Comparison of ENCODE assay signal across 16 cellular contexts in genomic region chr16:27780468-27781194, GRCh38.
"Had no signal": no experiment of that assay in that cellular context is flagged by ENCODE, and none has a peak within 500 bp of the region (broad histone marks: within the 10 kb centered on the region; RNA-seq: fewer than 3 reads in every experiment).

No MANE protein-coding gene starts in this region.

- H3K4me1 Mint-ChIP-seq: activated CD4-positive, alpha-beta T cell treated with anti-CD3 and anti-CD28 coated beads, Interleukin-2, amount 10 ng/mL, durations not matched to agents 24 days and 14 days; immature natural killer cell; memory B cell; naive B cell; stimulated activated naive B cell treated with anti-CD40 and anti-IgM and Interleukin-4, amounts not matched to agents 10 μg/mL and 1 μg/mL and 100 μg/mL, for 72 hours; T-cell had no signal

- H3K9me3 Mint-ChIP-seq: activated CD4-positive, alpha-beta T cell treated with anti-CD3 and anti-CD28 coated beads, Interleukin-2, amount 10 ng/mL, durations not matched to agents 24 days and 14 days; activated naive CD4-positive, alpha-beta T cell treated with anti-CD3 and anti-CD28 coated beads for 36 hours; activated T-cell treated with anti-CD3 and anti-CD28 coated beads, Interleukin-2, amount 50 U/mL, for 4 hours; immature natural killer cell; memory B cell; stimulated activated naive B cell treated with anti-CD40 and anti-IgM and Interleukin-4, amounts not matched to agents 10 μg/mL and 1 μg/mL and 100 μg/mL, for 72 hours; T-cell had no signal

- DNase-seq: activated CD4-positive, alpha-beta T cell treated with anti-CD3 and anti-CD28 coated beads, Interleukin-2, amount 10 ng/mL, durations not matched to agents 24 days and 14 days; activated CD4-positive, CD25-positive, alpha-beta regulatory T cell; activated CD8-positive, alpha-beta T cell treated with anti-CD3 and anti-CD28 coated beads, Interleukin-2, amount 10 ng/mL, durations not matched to agents 7 days and 5 days; activated naive CD4-positive, alpha-beta T cell treated with anti-CD3 and anti-CD28 coated beads for 36 hours; activated T-cell treated with anti-CD3 and anti-CD28 coated beads, Interleukin-2, amount 50 U/mL, for 4 hours; effector CD4-positive, alpha-beta T cell; immature natural killer cell; kidney glomerular epithelial cell; naive B cell; stimulated activated naive B cell treated with anti-CD40 and anti-IgM and Interleukin-4, amounts not matched to agents 10 μg/mL and 1 μg/mL and 100 μg/mL, for 72 hours; T-cell had no signal

- H3K9me3 ChIP-seq: mucosa of descending colon, thyroid gland had no signal

- H3K27ac Mint-ChIP-seq: activated CD4-positive, alpha-beta T cell treated with anti-CD3 and anti-CD28 coated beads, Interleukin-2, amount 10 ng/mL, durations not matched to agents 24 days and 14 days; activated CD8-positive, alpha-beta T cell treated with anti-CD3 and anti-CD28 coated beads, Interleukin-2, amount 10 ng/mL, durations not matched to agents 7 days and 5 days; activated naive CD4-positive, alpha-beta T cell treated with anti-CD3 and anti-CD28 coated beads for 36 hours; immature natural killer cell; memory B cell; stimulated activated naive B cell treated with anti-CD40 and anti-IgM and Interleukin-4, amounts not matched to agents 10 μg/mL and 1 μg/mL and 100 μg/mL, for 72 hours; T-cell had no signal

- H3K27me3 Mint-ChIP-seq: activated CD4-positive, alpha-beta T cell treated with anti-CD3 and anti-CD28 coated beads, Interleukin-2, amount 10 ng/mL, durations not matched to agents 24 days and 14 days; stimulated activated naive B cell treated with anti-CD40 and anti-IgM and Interleukin-4, amounts not matched to agents 10 μg/mL and 1 μg/mL and 100 μg/mL, for 72 hours; T-cell had no signal

- H3K27me3 ChIP-seq: brain microvascular endothelial cell, thyroid gland had no signal

- H3K27ac ChIP-seq: brain microvascular endothelial cell, coronary artery, thyroid gland had no signal

- H3K4me3 ChIP-seq: coronary artery, mucosa of descending colon, thyroid gland had no signal

- H3K4me3 Mint-ChIP-seq: activated CD4-positive, alpha-beta T cell treated with anti-CD3 and anti-CD28 coated beads, Interleukin-2, amount 10 ng/mL, durations not matched to agents 24 days and 14 days; activated CD8-positive, alpha-beta T cell treated with anti-CD3 and anti-CD28 coated beads, Interleukin-2, amount 10 ng/mL, durations not matched to agents 7 days and 5 days; activated naive CD4-positive, alpha-beta T cell treated with anti-CD3 and anti-CD28 coated beads for 36 hours; activated T-cell treated with anti-CD3 and anti-CD28 coated beads, Interleukin-2, amount 50 U/mL, for 4 hours; immature natural killer cell; memory B cell; stimulated activated naive B cell treated with anti-CD40 and anti-IgM and Interleukin-4, amounts not matched to agents 10 μg/mL and 1 μg/mL and 100 μg/mL, for 72 hours; T-cell had no signal

- H3K36me3 ChIP-seq: brain microvascular endothelial cell, thyroid gland had no signal
